In genomic region chr20:1449370-1449769, GRCh38 we compare ENCODE assay signal across 27 cellular contexts. TPM values are rescaled to one million over a fixed set of nuclear protein-coding genes. Genes with fewer than 3 reads are reported as not detected.
"Had no signal": no experiment of that assay in that cellular context is flagged by ENCODE, and none has a peak within 500 bp of the region (broad histone marks: within the 10 kb centered on the region; RNA-seq: fewer than 3 reads in every experiment).

No MANE protein-coding gene starts in this region.

- DNase-seq: activated CD4-positive, alpha-beta T cell treated with anti-CD3 and anti-CD28 coated beads for 4 hours; activated CD4-positive, alpha-beta T cell treated with anti-CD3 and anti-CD28 coated beads, Interleukin-2, amount 50 U/mL, for 4 hours; activated CD8-positive, alpha-beta memory T cell treated with anti-CD3 and anti-CD28 coated beads, Interleukin-2, amount 50 U/mL, for 48 hours; activated CD8-positive, alpha-beta T cell treated with anti-CD3 and anti-CD28 coated beads, Interleukin-2, amount 10 ng/mL, durations not matched to agents 7 days and 5 days; activated effector memory CD4-positive, alpha-beta T cell treated with Interleukin-2 at 50 U/mL for 16 hours; activated naive CD4-positive, alpha-beta T cell treated with Interleukin-2 at 50 U/mL for 16 hours; activated naive CD8-positive, alpha-beta T cell treated with anti-CD3 and anti-CD28 coated beads, Interleukin-2, amount 50 U/mL, for 24 hours; activated T-cell treated with anti-CD3 and anti-CD28 coated beads, Interleukin-2, amount 50 U/mL, for 1 hour; amniotic stem cell; MG63; MV-4-11; NCI-H1092 treated with DMSO at 0.1 percent for 48 hours; NCI-H1436; NCI-H1930; NCI-H2171; NCI-H2227 treated with DMSO at 0.1 percent for 48 hours; NCI-H446 treated with DMSO at 0.1 percent for 48 hours; NCI-H526 treated with DMSO at 0.1 percent for 48 hours; NCI-H82; Peyer's patch; Right ventricle myocardium superior had no signal

- H3K4me1 ChIP-seq: ascending aorta, Peyer's patch had no signal

- H3K27me3 ChIP-seq: ascending aorta, MG63, Peyer's patch had no signal

- H3K4me2 ChIP-seq: KMS-11 had no signal

- H3K9ac ChIP-seq: KMS-11 had no signal

- H3K9me3 ChIP-seq: ascending aorta, MG63, Peyer's patch had no signal

- H3K4me3 ChIP-seq: ascending aorta, MG63, Peyer's patch had no signal

- H3K27ac ChIP-seq: ascending aorta, KMS-11, Peyer's patch, RWPE1 had no signal

RNA-seq across cellular contexts. Expression of gene SIRPB2, which starts 41.9 kb away (rescaled TPM):
- total RNA-seq: activated CD8-positive, alpha-beta T cell treated with anti-CD3 and anti-CD28 coated beads, Interleukin-2, amount 10 ng/mL, durations not matched to agents 7 days and 5 days; activated naive CD4-positive, alpha-beta T cell treated with anti-CD3 and anti-CD28 coated beads, Interleukin-2, amount 50 U/mL, for 72 hours; activated T-helper 1 cell treated with anti-CD3 and anti-CD28 coated beads, Interleukin-12 subunit alpha, Interleukin-12 subunit beta, Interleukin-2, Interleukin-4 antibody, amounts not matched to agents 30 ng/mL and 10 ng/mL and 1 ng/mL, durations not matched to agents 14 hours and 24 hours and 36 hours; SK-MEL-5 had no signal
